1 cellular context compared by ENCODE assay signal in the genomic region with DNA sequence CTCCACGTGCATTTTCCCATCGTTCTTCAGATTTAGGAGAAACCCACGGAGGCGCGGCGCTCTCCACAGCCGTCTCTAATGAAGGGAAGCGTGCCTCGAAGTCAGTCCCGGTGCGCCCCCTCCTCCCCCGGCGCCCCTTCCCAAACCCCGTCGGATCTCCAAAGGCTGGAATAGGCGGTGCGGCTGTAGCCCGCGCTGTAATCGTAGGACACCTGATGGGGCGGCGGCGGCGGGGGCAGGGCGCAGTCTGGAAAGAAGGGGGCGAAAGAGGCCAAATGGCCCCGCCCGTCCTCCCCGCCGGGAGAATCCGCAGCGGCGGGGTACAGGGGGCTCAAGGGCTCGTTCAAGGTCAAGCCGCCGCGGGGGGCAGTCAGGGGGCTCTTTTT.
TF ChIP-seq lines count a peak whose summit lies in the region.

No MANE protein-coding gene starts in this region.

TF ChIP-seq in HepG2, 621 proteins besides CTCF, POLR2A, EP300 and RAD21:
- TF ChIP-seq, protein P1, sequence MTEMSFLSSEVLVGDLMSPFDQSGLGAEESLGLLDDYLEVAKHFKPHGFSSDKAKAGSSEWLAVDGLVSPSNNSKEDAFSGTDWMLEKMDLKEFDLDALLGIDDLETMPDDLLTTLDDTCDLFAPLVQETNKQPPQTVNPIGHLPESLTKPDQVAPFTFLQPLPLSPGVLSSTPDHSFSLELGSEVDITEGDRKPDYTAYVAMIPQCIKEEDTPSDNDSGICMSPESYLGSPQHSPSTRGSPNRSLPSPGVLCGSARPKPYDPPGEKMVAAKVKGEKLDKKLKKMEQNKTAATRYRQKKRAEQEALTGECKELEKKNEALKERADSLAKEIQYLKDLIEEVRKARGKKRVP (CRISPR knock-in tag; IDR thresholded peaks at IDR 0.05) = no peak
- TF ChIP-seq ZBTB1 (CRISPR knock-in tag; IDR thresholded peaks at IDR 0.05; ENCODE audit: borderline replicate concordance) = no peak
- TF ChIP-seq ZNF674 (CRISPR knock-in tag; IDR thresholded peaks at IDR 0.05; ENCODE audit: low read depth) = no peak
- TF ChIP-seq ZNF557 (CRISPR knock-in tag; IDR thresholded peaks at IDR 0.05) = no peak
- TF ChIP-seq PHF8 (CRISPR knock-in tag; IDR thresholded peaks at IDR 0.05) = no peak
- no peak for TF ChIP-seq ZNF598 (CRISPR knock-in tag; IDR thresholded peaks at IDR 0.05; ENCODE audit: borderline replicate concordance)
- no peak for TF ChIP-seq ONECUT2 (CRISPR knock-in tag; IDR thresholded peaks at IDR 0.05)
- TF ChIP-seq ZNF335 (CRISPR knock-in tag; IDR thresholded peaks at IDR 0.05) = no peak
- TF ChIP-seq ATM (IDR thresholded peaks at IDR 0.05; ENCODE audit: borderline replicate concordance) = no peak
- TF ChIP-seq ZNF891 (CRISPR knock-in tag; IDR thresholded peaks at IDR 0.05) = no peak
- TF ChIP-seq, protein P2, sequence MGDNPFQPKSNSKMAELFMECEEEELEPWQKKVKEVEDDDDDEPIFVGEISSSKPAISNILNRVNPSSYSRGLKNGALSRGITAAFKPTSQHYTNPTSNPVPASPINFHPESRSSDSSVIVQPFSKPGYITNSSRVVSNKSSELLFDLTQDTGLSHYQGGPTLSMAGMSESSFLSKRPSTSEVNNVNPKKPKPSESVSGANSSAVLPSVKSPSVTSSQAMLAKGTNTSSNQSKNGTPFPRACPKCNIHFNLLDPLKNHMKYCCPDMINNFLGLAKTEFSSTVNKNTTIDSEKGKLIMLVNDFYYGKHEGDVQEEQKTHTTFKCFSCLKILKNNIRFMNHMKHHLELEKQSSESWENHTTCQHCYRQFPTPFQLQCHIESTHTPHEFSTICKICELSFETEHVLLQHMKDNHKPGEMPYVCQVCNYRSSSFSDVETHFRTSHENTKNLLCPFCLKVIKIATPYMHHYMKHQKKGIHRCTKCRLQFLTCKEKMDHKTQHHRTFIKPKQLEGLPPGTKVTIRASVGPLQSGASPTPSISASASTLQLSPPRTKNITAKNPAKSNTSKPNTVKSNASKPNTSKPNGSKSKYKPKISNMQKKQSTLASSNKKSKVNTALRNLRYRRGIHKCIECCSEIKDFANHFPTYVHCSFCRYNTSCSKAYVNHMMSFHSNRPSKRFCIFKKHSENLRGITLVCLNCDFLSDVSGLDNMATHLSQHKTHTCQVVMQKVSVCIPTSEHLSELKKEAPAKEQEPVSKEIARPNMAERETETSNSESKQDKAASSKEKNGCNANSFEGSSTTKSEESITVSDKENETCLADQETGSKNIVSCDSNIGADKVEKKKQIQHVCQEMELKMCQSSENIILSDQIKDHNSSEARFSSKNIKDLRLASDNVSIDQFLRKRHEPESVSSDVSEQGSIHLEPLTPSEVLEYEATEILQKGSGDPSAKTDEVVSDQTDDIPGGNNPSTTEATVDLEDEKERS (CRISPR knock-in tag; IDR thresholded peaks at IDR 0.05) = no peak
- no peak for TF ChIP-seq HNRNPL (IDR thresholded peaks at IDR 0.05; ENCODE audit: low read depth, low read length)
- TF ChIP-seq, protein P3, sequence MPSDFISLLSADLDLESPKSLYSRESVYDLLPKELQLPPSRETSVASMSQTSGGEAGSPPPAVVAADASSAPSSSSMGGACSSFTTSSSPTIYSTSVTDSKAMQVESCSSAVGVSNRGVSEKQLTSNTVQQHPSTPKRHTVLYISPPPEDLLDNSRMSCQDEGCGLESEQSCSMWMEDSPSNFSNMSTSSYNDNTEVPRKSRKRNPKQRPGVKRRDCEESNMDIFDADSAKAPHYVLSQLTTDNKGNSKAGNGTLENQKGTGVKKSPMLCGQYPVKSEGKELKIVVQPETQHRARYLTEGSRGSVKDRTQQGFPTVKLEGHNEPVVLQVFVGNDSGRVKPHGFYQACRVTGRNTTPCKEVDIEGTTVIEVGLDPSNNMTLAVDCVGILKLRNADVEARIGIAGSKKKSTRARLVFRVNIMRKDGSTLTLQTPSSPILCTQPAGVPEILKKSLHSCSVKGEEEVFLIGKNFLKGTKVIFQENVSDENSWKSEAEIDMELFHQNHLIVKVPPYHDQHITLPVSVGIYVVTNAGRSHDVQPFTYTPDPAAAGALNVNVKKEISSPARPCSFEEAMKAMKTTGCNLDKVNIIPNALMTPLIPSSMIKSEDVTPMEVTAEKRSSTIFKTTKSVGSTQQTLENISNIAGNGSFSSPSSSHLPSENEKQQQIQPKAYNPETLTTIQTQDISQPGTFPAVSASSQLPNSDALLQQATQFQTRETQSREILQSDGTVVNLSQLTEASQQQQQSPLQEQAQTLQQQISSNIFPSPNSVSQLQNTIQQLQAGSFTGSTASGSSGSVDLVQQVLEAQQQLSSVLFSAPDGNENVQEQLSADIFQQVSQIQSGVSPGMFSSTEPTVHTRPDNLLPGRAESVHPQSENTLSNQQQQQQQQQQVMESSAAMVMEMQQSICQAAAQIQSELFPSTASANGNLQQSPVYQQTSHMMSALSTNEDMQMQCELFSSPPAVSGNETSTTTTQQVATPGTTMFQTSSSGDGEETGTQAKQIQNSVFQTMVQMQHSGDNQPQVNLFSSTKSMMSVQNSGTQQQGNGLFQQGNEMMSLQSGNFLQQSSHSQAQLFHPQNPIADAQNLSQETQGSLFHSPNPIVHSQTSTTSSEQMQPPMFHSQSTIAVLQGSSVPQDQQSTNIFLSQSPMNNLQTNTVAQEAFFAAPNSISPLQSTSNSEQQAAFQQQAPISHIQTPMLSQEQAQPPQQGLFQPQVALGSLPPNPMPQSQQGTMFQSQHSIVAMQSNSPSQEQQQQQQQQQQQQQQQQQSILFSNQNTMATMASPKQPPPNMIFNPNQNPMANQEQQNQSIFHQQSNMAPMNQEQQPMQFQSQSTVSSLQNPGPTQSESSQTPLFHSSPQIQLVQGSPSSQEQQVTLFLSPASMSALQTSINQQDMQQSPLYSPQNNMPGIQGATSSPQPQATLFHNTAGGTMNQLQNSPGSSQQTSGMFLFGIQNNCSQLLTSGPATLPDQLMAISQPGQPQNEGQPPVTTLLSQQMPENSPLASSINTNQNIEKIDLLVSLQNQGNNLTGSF (CRISPR knock-in tag; IDR thresholded peaks at IDR 0.05) = no peak
